1 cellular context compared by ENCODE assay signal in genomic region chr14:34912182-34912581, GRCh38.
TF ChIP-seq lines count a peak whose summit lies in the region.

No MANE protein-coding gene starts in this region.

TF ChIP-seq in GM23338, 12 proteins besides CTCF, POLR2A, EP300 and RAD21 (continued from another document):
- no peak for TF ChIP-seq ZNF462 (CRISPR knock-in tag; IDR thresholded peaks at IDR 0.05)
